9 cellular contexts compared by ENCODE assay signal in the genomic region with DNA sequence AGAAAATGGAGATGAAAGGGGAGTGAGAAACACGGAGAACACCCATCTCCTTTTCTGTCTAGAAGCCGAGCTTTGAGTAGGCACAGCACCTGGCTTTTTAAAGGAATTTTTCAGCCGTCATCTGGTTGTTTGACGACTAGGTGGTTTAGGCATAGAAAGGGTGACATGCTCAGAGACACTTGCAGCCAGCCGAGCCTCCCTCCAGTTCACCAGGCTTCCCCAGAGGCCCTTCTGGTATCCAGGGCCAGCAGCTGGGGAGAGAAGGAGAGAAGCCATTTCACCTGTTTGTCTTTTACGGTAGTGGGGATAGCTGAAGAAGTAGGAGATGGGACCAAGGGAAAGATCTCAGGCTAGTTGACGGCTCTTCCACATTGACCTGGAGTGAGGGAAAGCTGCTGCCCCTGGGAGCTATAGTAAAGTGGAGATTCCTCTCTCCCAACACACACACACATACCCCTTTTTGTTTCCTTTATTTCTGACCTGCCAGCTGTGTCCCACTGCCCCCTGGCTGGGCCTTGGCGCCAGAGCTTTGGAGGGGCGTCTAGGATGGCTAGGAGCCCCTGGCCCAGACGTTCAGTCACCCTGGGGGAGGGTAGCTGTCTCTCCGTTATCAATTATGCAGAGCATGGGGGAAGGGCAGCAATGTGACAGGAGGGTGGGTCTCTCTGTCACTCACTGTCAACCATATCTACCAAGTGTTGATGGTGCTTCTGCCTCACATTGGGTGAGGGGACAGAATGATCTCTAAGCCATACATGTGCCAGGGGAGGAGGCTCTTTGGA. TPM values are rescaled to one million over a fixed set of nuclear protein-coding genes. Genes with fewer than 3 reads are reported as not detected.
DNase-seq lines count a peak whose midpoint lies in the region; ATAC-seq lines count a peak whose summit lies in the region.
"Had no signal": no experiment of that assay in that cellular context is flagged by ENCODE, and none has a peak within 500 bp of the region (broad histone marks: within the 10 kb centered on the region; RNA-seq: fewer than 3 reads in every experiment).

No MANE protein-coding gene starts in this region.

- 27% methylated on average over 11 of the region's 11 CpGs for WGBS in right cardiac atrium

- peak overlapping the region; percentile 87 to 95 (median 94) for H3K4me3 Mint-ChIP-seq in T-cell

- H3K9ac ChIP-seq in skeletal muscle tissue (ENCODE audit: low read depth in 1 of 3, low read length in 3 of 3) = peak overlapping the region; percentile 69 to 80 (median 69)

- H3K4me3 ChIP-seq in right cardiac atrium (ENCODE audit: low read length) (peak overlapping the region; percentile 47), skeletal muscle tissue (ENCODE audit: low read length in 3 of 3) (peak overlapping the region; percentile 77 to 82 (median 80))

- POLR2A ChIA-PET in T-cell (lab: Charles Lee) = interaction anchor here (0.5 to 1.2 kb wide), 3 partner anchors 12 to 487 kb away, joined by 3 to 5 read pairs (median 4); no protein-coding TSS in a partner anchor

- CTCF ChIA-PET in T-cell (lab: Charles Lee) = interaction anchor here (0.5 to 1.2 kb wide), 5 partner anchors 19 to 1251 kb away, joined by 3 to 6 read pairs (median 3); no protein-coding TSS in a partner anchor

- ATAC-seq in T-cell (replicated peaks in 1 of 4) = peak in 1 of 4 experiments; percentile 2
- no peak for ATAC-seq in right cardiac atrium
- no peak for ATAC-seq in HG02852 (IDR thresholded peaks at IDR 0.05; ENCODE audit: unreplicated experiment)
- no peak for ATAC-seq in HG03175 (IDR thresholded peaks at IDR 0.05; ENCODE audit: unreplicated experiment)
- no peak for ATAC-seq in GM18868 (IDR thresholded peaks at IDR 0.05; ENCODE audit: unreplicated experiment)

- intact Hi-C loops in right cardiac atrium (cut with DNase I) = no loop called here

- H3K27ac Mint-ChIP-seq in T-cell = peak overlapping the region; percentile 95

- H3K36me3 ChIP-seq in skeletal muscle tissue (ENCODE audit: control insufficient read depth in 3 of 3, insufficient read depth in 3 of 3, low read length in 3 of 3) = no peaks in the 10 kb centered on the region

- H3K9me3 Mint-ChIP-seq in T-cell = no peaks in the 10 kb centered on the region

- H3K36me3 Mint-ChIP-seq in T-cell = no peaks in the 10 kb centered on the region

- H3K27ac ChIP-seq in right cardiac atrium (ENCODE audit: low read length) (peak overlapping the region; percentile 73), skeletal muscle tissue (ENCODE audit: low read depth, low read length) (peak overlapping the region; percentile 83)

- H3K27me3 ChIP-seq in right cardiac atrium (ENCODE audit: control insufficient read depth, insufficient read depth) = no peaks in the 10 kb centered on the region
- no peaks in the 10 kb centered on the region for H3K27me3 ChIP-seq in skeletal muscle tissue (ENCODE audit: control insufficient read depth in 3 of 3, insufficient read depth in 3 of 3, low read length in 3 of 3)

- H3K9me3 ChIP-seq in right cardiac atrium (ENCODE audit: control insufficient read depth, low read length) (no peaks in the 10 kb centered on the region), skeletal muscle tissue (ENCODE audit: control insufficient read depth in 3 of 3, low read length in 3 of 3) (no peaks in the 10 kb centered on the region)

- H3K4me1 ChIP-seq in right cardiac atrium (ENCODE audit: control insufficient read depth, insufficient read depth, low read length) (peaks cover 4% of the 10 kb centered on the region), skeletal muscle tissue (ENCODE audit: control insufficient read depth in 3 of 3, insufficient read depth in 3 of 3, low read length in 3 of 3) (peaks cover 23 to 35% (median 32%) of the 10 kb centered on the region in 3 donors)

- H3K4me1 Mint-ChIP-seq in T-cell = peaks cover 36 to 52% (median 39%) of the 10 kb centered on the region in 3 donors

- no peaks in the 10 kb centered on the region for H3K27me3 Mint-ChIP-seq in T-cell

- DNase-seq in NCI-H146 (lab: John Stamatoyannopoulos, UW) (peak; percentile 42), NCI-H146 treated with DMSO at 0.1 percent for 48 hours (lab: John Stamatoyannopoulos, UW; ENCODE audit: unreplicated experiment) (no peak), T-cell (no peak), right cardiac atrium (no peak)

RNA-seq across cellular contexts. Expression of a gene that starts 5.5 kb away (rescaled TPM):
- 10 to 100 TPM; 21.4 to 29.9 (median 25.9) TPM for total RNA-seq in T-cell
- 1 to 10 TPM; 7.7 to 9.6 (median 9.0) TPM for total RNA-seq in right cardiac atrium
- polyA plus RNA-seq in right cardiac atrium = 9.2 TPM
- 4.7 TPM for total RNA-seq in skeletal muscle tissue

RNA-seq across cellular contexts. Expression of a gene that starts 7.3 kb away (rescaled TPM):
- total RNA-seq in T-cell = 10 to 100 TPM; 31.4 to 44.7 (median 39.1) TPM
- 10 to 100 TPM; 12.9 to 13.9 (median 13.4) TPM for total RNA-seq in right cardiac atrium
- polyA plus RNA-seq in right cardiac atrium = 12.8 TPM
- 29.7 TPM for total RNA-seq in skeletal muscle tissue

RNA-seq across cellular contexts. Expression of a gene that starts 13.5 kb away (rescaled TPM):
- total RNA-seq in T-cell (not detected), right cardiac atrium (not detected), skeletal muscle tissue (not detected)
- not detected for polyA plus RNA-seq in right cardiac atrium
- total RNA-seq: subcutaneous adipose tissue had no signal

RNA-seq across cellular contexts. Expression of a gene that starts 41.9 kb away (rescaled TPM):
- 1,000 to 10,000 TPM in 2 of 5 donors, 100 to 1,000 TPM in 3; 707 to 1,066 (median 764) TPM for total RNA-seq in T-cell
- total RNA-seq in right cardiac atrium = 100 to 1,000 TPM; 575 to 743 (median 588) TPM
- 349 TPM for polyA plus RNA-seq in right cardiac atrium
- 281 TPM for total RNA-seq in skeletal muscle tissue

RNA-seq across cellular contexts. Expression of a gene that starts 52.3 kb away (rescaled TPM):
- 100 to 1,000 TPM; 175 to 215 (median 187) TPM for total RNA-seq in T-cell
- 10 to 100 TPM; 66.9 to 85.6 (median 82.6) TPM for total RNA-seq in right cardiac atrium
- 69.1 TPM for polyA plus RNA-seq in right cardiac atrium
- total RNA-seq in skeletal muscle tissue = 15.7 TPM
